In genomic region chr1:44674113-44675000, GRCh38 we compare ENCODE assay signal across 8 cellular contexts. TPM values are rescaled to one million over a fixed set of nuclear protein-coding genes. Genes with fewer than 3 reads are reported as not detected.
DNase-seq lines count a peak whose midpoint lies in the region; ATAC-seq and TF ChIP-seq lines count a peak whose summit lies in the region.

ARMH1 (plus strand) TSS chr1:44674714; CDS start chr1:44689698, 14,984 bp downstream.
TMEM53 (minus strand) TSS chr1:44674481; CDS start chr1:44674391, 90 bp downstream.

- peaks cover 25 to 67% (median 53%) of the 10 kb centered on the region in 6 donors for H3K4me1 ChIP-seq in spleen

- H3K4me3 ChIP-seq in AG09309 (ENCODE audit: control insufficient read depth, low read depth, low read length) (peak within 1 kb of the TSS; percentile 58), spleen (peak within 1 kb of the TSS; percentile 55 to 83 (median 62))

- no peaks in the 10 kb centered on the region for H3K9me3 ChIP-seq in spleen

- DNase-seq in AG09309 (ENCODE audit: low read depth), result peak; percentile 91
- peak; percentile 99 for DNase-seq in NCI-H2227 treated with DMSO at 0.1 percent for 48 hours (lab: John Stamatoyannopoulos, UW)
- DNase-seq in activated CD4-positive, CD25-positive, alpha-beta regulatory T cell (lab: John Stamatoyannopoulos, UW), result peak; percentile 93 to 98 (median 94)
- DNase-seq in central memory CD4-positive, alpha-beta T cell, result peak; percentile 95
- peak; percentile 97 for DNase-seq in inferior parietal cortex (ENCODE audit: extremely low spot score)
- DNase-seq in spleen, result peak; percentile 100

- WGBS in spleen, 5 donors, result 1 to 4% (median 2%) methylated on average over 34 to 56 of the region's 56 CpGs

- intact Hi-C loops in spleen (cut with DNase I; ENCODE audit: low total_unique reads), result no loop called here

- H3K27me3 ChIP-seq in spleen (replicated peaks in 1 of 7), result no peaks in the 10 kb centered on the region

- TF ChIP-seq CTCF in AG09309 (IDR thresholded peaks at IDR 0.05; ENCODE audit: control insufficient read depth, insufficient read depth, low read depth, low read length, missing control alignments) (no peak), spleen (IDR thresholded peaks at IDR 0.05 in 8 of 11, conservative IDR thresholded peaks at IDR 0.05 in 3 of 11) (peak in 2 of 11 experiments; percentile 21 to 27)

- in situ Hi-C loops in GM18951 (cut with MboI; ENCODE audit: low sequenced_read_pairs, unreplicated experiment), result no loop called here

- no peaks in the 10 kb centered on the region for H3K36me3 ChIP-seq in spleen

- TF ChIP-seq POLR2A in GM18951 (IDR thresholded peaks at IDR 0.05; ENCODE audit: extremely low read depth, insufficient read depth, insufficient read length), result peak; percentile 69
- TF ChIP-seq POLR2A in spleen (IDR thresholded peaks at IDR 0.05), result no peak

- H3K27ac ChIP-seq in spleen, result peak within 1 kb of the TSS; percentile 88 to 98 (median 92)

- peak; percentile 93 for ATAC-seq in HG03175 (IDR thresholded peaks at IDR 0.05; ENCODE audit: unreplicated experiment)

RNA-seq across cellular contexts. Expression of gene ARMH1, which starts in this region (rescaled TPM):
- 10 to 100 TPM; 12.2 to 24.7 (median 16.2) TPM for total RNA-seq in spleen
- 10 to 100 TPM; 43.9 to 86.0 (median 77.4) TPM for polyA plus RNA-seq in spleen

RNA-seq across cellular contexts. Expression of gene TMEM53, which starts in this region (rescaled TPM):
- total RNA-seq in spleen, result 1 to 10 TPM; 4.3 to 7.5 (median 5.4) TPM
- 1 to 10 TPM; 4.9 to 5.7 (median 5.5) TPM for polyA plus RNA-seq in spleen

Comparison
In these comparisons a context has a peak if more than half of its experiments do, and no peak if none do; other contexts are left out.
1. Peak in every context shown above with its lines: DNase-seq, ATAC-seq, H3K4me3 ChIP-seq and H3K27ac ChIP-seq.